Comparison of ENCODE assay signal across 1 cellular context in genomic region chr12:70608184-70608583, GRCh38.
A peak's percentile ranks its signal among the peaks of the same experiment; 100 is the strongest.
TF ChIP-seq lines count a peak whose summit lies in the region.

No MANE protein-coding gene starts in this region.

TF ChIP-seq in HepG2, 621 proteins besides CTCF, POLR2A, EP300 and RAD21:
- TF ChIP-seq, protein P1, sequence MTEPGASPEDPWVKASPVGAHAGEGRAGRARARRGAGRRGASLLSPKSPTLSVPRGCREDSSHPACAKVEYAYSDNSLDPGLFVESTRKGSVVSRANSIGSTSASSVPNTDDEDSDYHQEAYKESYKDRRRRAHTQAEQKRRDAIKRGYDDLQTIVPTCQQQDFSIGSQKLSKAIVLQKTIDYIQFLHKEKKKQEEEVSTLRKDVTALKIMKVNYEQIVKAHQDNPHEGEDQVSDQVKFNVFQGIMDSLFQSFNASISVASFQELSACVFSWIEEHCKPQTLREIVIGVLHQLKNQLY (CRISPR knock-in tag; IDR thresholded peaks at IDR 0.05): no peak
- TF ChIP-seq, protein P2, sequence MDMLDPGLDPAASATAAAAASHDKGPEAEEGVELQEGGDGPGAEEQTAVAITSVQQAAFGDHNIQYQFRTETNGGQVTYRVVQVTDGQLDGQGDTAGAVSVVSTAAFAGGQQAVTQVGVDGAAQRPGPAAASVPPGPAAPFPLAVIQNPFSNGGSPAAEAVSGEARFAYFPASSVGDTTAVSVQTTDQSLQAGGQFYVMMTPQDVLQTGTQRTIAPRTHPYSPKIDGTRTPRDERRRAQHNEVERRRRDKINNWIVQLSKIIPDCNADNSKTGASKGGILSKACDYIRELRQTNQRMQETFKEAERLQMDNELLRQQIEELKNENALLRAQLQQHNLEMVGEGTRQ (IDR thresholded peaks at IDR 0.05; ENCODE audit: low read depth, low read length): no peak
- TF ChIP-seq, protein P2 (CRISPR knock-in tag; IDR thresholded peaks at IDR 0.05; ENCODE audit: borderline replicate concordance): no peak
- TF ChIP-seq ZNF629 (CRISPR knock-in tag; conservative IDR thresholded peaks at IDR 0.05): 0 out of 2 replicates have a peak, but pooled peaks have one; percentile 35
